8 cellular contexts compared by ENCODE assay signal in genomic region chr1:6199298-6200187, GRCh38.
A peak's percentile ranks its signal among the peaks of the same experiment; 100 is the strongest.
DNase-seq lines count a peak whose midpoint lies in the region; ATAC-seq and TF ChIP-seq lines count a peak whose summit lies in the region.

TSS of gene RPL22 (minus strand) at chr1:6199595. CDS start at chr1:6199573, 22 bp downstream.

- TF ChIP-seq CTCF in AG09319 (IDR thresholded peaks at IDR 0.05; ENCODE audit: low read depth, low read length), result no peak

- ATAC-seq in GM19035 (IDR thresholded peaks at IDR 0.05; ENCODE audit: unreplicated experiment), result peak; percentile 95
- peak; percentile 97 for ATAC-seq in HG03354 (IDR thresholded peaks at IDR 0.05; ENCODE audit: poor library complexity, severe bottlenecking, unreplicated experiment)
- ATAC-seq in activated CD4-positive, CD25-positive, alpha-beta regulatory T cell treated with anti-CD3 and anti-CD28 coated beads, Interleukin-2, amount 50 U/mL, for 24 hours, result peak; percentile 97 to 98

- DNase-seq in AG09319 (ENCODE audit: extremely low read depth, low read depth) (peak; percentile 98), NCI-H446 treated with DMSO at 0.1 percent for 48 hours (lab: John Stamatoyannopoulos, UW) (peak; percentile 99), cerebellar cortex (ENCODE audit: low spot score) (peak; percentile 99), iris pigment epithelial cell (ENCODE audit: low read depth) (peak; percentile 99)
- peak; percentile 94 to 97 for DNase-seq in stimulated activated CD4-positive, alpha-beta T cell treated with anti-CD3 and anti-CD28 coated beads, Interleukin-12 subunit alpha, Interleukin-12 subunit beta, amount 100 ng/mL, for 24 hours (ENCODE audit: low read depth in 2 of 2)

Comparison
In these comparisons a context has a peak if more than half of its experiments do, and no peak if none do; other contexts are left out.
1. Peak in every context shown above with its lines: DNase-seq and ATAC-seq.